ENCODE assay signal across 1 cellular context in genomic region chr10:31928531-31929259, GRCh38.
TF ChIP-seq lines count a peak whose summit lies in the region.

Gene ARHGAP12, minus strand, starts transcription at chr10:31928831. Its CDS starts 19,976 bp downstream, at chr10:31908855.

TF ChIP-seq in WTC11, 78 proteins besides CTCF, POLR2A, EP300 and RAD21 (continued from another document):
- TF ChIP-seq, protein P1, sequence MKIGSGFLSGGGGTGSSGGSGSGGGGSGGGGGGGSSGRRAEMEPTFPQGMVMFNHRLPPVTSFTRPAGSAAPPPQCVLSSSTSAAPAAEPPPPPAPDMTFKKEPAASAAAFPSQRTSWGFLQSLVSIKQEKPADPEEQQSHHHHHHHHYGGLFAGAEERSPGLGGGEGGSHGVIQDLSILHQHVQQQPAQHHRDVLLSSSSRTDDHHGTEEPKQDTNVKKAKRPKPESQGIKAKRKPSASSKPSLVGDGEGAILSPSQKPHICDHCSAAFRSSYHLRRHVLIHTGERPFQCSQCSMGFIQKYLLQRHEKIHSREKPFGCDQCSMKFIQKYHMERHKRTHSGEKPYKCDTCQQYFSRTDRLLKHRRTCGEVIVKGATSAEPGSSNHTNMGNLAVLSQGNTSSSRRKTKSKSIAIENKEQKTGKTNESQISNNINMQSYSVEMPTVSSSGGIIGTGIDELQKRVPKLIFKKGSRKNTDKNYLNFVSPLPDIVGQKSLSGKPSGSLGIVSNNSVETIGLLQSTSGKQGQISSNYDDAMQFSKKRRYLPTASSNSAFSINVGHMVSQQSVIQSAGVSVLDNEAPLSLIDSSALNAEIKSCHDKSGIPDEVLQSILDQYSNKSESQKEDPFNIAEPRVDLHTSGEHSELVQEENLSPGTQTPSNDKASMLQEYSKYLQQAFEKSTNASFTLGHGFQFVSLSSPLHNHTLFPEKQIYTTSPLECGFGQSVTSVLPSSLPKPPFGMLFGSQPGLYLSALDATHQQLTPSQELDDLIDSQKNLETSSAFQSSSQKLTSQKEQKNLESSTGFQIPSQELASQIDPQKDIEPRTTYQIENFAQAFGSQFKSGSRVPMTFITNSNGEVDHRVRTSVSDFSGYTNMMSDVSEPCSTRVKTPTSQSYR (CRISPR knock-in tag; IDR thresholded peaks at IDR 0.05): no peak
- TF ChIP-seq, protein P2, sequence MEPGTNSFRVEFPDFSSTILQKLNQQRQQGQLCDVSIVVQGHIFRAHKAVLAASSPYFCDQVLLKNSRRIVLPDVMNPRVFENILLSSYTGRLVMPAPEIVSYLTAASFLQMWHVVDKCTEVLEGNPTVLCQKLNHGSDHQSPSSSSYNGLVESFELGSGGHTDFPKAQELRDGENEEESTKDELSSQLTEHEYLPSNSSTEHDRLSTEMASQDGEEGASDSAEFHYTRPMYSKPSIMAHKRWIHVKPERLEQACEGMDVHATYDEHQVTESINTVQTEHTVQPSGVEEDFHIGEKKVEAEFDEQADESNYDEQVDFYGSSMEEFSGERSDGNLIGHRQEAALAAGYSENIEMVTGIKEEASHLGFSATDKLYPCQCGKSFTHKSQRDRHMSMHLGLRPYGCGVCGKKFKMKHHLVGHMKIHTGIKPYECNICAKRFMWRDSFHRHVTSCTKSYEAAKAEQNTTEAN (CRISPR knock-in tag; IDR thresholded peaks at IDR 0.05): peak; percentile 48; the same call in 1 of the 2 replicates
- TF ChIP-seq RORB (CRISPR knock-in tag; IDR thresholded peaks at IDR 0.05) (no peak), FOXP1 (CRISPR knock-in tag; IDR thresholded peaks at IDR 0.05; ENCODE audit: borderline replicate concordance) (peak; percentile 82), ZNF671 (CRISPR knock-in tag; IDR thresholded peaks at IDR 0.05) (no peak), HMGXB4 (CRISPR knock-in tag; IDR thresholded peaks at IDR 0.05) (no peak), SMAD4 (CRISPR knock-in tag; IDR thresholded peaks at IDR 0.05) (no peak)
- TF ChIP-seq, protein P3, sequence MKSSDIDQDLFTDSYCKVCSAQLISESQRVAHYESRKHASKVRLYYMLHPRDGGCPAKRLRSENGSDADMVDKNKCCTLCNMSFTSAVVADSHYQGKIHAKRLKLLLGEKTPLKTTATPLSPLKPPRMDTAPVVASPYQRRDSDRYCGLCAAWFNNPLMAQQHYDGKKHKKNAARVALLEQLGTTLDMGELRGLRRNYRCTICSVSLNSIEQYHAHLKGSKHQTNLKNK (CRISPR knock-in tag; IDR thresholded peaks at IDR 0.05): no peak; the same call in 1 of the 2 replicates
- TF ChIP-seq, protein P4, sequence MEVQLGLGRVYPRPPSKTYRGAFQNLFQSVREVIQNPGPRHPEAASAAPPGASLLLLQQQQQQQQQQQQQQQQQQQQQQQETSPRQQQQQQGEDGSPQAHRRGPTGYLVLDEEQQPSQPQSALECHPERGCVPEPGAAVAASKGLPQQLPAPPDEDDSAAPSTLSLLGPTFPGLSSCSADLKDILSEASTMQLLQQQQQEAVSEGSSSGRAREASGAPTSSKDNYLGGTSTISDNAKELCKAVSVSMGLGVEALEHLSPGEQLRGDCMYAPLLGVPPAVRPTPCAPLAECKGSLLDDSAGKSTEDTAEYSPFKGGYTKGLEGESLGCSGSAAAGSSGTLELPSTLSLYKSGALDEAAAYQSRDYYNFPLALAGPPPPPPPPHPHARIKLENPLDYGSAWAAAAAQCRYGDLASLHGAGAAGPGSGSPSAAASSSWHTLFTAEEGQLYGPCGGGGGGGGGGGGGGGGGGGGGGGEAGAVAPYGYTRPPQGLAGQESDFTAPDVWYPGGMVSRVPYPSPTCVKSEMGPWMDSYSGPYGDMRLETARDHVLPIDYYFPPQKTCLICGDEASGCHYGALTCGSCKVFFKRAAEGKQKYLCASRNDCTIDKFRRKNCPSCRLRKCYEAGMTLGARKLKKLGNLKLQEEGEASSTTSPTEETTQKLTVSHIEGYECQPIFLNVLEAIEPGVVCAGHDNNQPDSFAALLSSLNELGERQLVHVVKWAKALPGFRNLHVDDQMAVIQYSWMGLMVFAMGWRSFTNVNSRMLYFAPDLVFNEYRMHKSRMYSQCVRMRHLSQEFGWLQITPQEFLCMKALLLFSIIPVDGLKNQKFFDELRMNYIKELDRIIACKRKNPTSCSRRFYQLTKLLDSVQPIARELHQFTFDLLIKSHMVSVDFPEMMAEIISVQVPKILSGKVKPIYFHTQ (CRISPR knock-in tag; IDR thresholded peaks at IDR 0.05): no peak
